9 cellular contexts compared by ENCODE assay signal in the genomic region with DNA sequence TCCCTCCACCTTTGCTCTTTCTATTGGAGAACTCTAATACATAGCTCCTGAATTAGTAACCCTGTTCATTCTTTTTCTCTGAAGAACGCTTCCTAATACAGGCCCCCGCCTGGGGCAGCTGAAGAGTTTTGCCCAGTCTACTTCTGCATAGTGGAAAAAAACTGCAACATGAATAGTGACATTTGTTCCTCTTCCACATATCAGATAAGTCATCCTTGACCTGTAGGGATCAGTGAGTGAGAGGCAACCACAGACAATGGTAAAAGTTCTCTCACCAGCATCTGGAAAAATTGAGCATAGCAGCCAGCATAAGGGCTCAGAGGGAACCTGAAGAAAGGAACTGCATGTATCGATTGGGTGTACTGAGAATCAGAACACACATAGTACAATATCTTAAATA.
"Had no signal": no experiment of that assay in that cellular context is flagged by ENCODE, and none has a peak within 500 bp of the region (broad histone marks: within the 10 kb centered on the region; RNA-seq: fewer than 3 reads in every experiment).

No MANE protein-coding gene starts in this region.

- H3K4me3 Mint-ChIP-seq: HFFc6, IgD-negative memory B cell had no signal

- ATAC-seq: HCT116, HepG2 had no signal

- H3K9ac ChIP-seq: GM23248 had no signal

- H3K27me3 Mint-ChIP-seq: IgD-negative memory B cell had no signal

- H3K4me1 Mint-ChIP-seq: IgD-negative memory B cell had no signal

- DNase-seq: GM23248, GOT3, H7, HFFc6 had no signal

- H3K4me1 ChIP-seq: HAP-1 had no signal

- H3K9me3 ChIP-seq: HAP-1 had no signal

- H3K27ac ChIP-seq: GM23248, HL-60 had no signal

- H3K27ac Mint-ChIP-seq: HFFc6, IgD-negative memory B cell had no signal

- H2AFZ ChIP-seq: GM23248 had no signal

- H3K4me3 ChIP-seq: GM23248, HAP-1 had no signal

- H3K36me3 ChIP-seq: HAP-1 had no signal
